Comparison of ENCODE assay signal across 25 cellular contexts in the genomic region with DNA sequence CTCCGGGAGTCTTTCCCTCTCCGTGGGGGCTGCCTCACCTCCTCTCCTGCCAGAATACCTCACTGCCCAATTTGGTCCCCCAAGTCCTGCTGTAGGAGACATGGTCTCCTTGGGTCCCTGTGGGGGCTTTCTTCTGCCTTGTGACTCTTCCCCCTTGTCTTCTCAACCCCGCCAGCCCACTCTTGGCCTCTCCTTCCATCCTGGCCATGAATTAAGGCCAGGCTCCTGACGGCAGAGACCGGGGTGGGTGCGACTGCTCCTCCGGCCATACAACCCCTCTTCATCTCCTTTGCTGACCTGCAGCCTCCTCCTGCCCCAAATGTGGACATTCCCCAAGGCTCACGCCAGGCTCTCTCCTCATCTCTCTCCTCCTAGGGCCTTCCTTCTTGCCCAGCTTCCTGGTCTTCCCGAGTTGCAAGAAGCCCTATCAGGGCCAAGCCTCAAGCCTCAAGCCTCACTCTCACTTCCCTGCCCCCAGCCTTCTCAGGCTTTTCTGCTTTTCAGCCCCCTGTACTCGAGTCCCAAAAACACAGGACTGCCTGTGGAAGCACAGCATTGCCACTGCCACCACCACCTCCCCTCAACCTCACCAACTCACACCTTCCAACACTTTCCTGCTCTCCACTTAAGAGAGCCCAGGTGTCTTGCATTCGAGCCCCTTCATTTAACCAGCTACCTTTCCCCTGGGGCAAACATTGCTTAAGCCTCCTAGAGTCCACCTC. TPM values are rescaled to one million over a fixed set of nuclear protein-coding genes. Genes with fewer than 3 reads are reported as not detected.
"Had no signal": no experiment of that assay in that cellular context is flagged by ENCODE, and none has a peak within 500 bp of the region (broad histone marks: within the 10 kb centered on the region; RNA-seq: fewer than 3 reads in every experiment).

No MANE protein-coding gene starts in this region.

- H3K27ac ChIP-seq: KMS-11, SJSA1, SK-N-MC had no signal

- H3K4me1 ChIP-seq: SJSA1 had no signal

- FAIRE-seq: K562, RCC 7860 had no signal

- H3K9me3 ChIP-seq: SJSA1 had no signal

- H3K4me3 ChIP-seq: K562, SJSA1, SK-N-MC had no signal

- DNase-seq: Kasumi-1, MM.1S, NCI-H1092 treated with DMSO at 0.1 percent for 48 hours, NCI-H1436, NCI-H187, NCI-H2029, NCI-H2081 treated with DMSO at 0.1 percent for 48 hours, NCI-H2171, NCI-H226, NCI-H446, NCI-H510A, NCI-H524 treated with DMSO at 0.1 percent for 48 hours, NCI-H69, NCI-H774, Right ventricle myocardium superior, RPMI8226, SIG-M5 had no signal

- ATAC-seq: K562 had no signal

- H3K36me3 ChIP-seq: SJSA1 had no signal

RNA-seq across cellular contexts. Expression of gene PNLIPRP2, which starts 1.3 kb away (rescaled TPM):
- total RNA-seq: HT1080, M059J, Right ventricle myocardium superior, SJSA1 had no signal
- polyA plus RNA-seq: IgD-negative memory B cell, K562 had no signal

RNA-seq across cellular contexts. Expression of gene PNLIPRP1, which starts 31.3 kb away (rescaled TPM):
- total RNA-seq: HT1080, M059J, Right ventricle myocardium superior, SJSA1 had no signal
- polyA plus RNA-seq: IgD-negative memory B cell, K562 had no signal
